ENCODE assay signal across 8 cellular contexts in genomic region chr2:17752892-17753802, GRCh38. TPM values are rescaled to one million over a fixed set of nuclear protein-coding genes. Genes with fewer than 3 reads are reported as not detected.
DNase-seq lines count a peak whose midpoint lies in the region; ATAC-seq and TF ChIP-seq lines count a peak whose summit lies in the region.

No MANE protein-coding gene starts in this region.

- H3K27me3 Mint-ChIP-seq in activated CD8-positive, alpha-beta T cell treated with anti-CD3 and anti-CD28 coated beads, Interleukin-2, amount 10 ng/mL, durations not matched to agents 7 days and 5 days (ENCODE audit: low read depth): no peaks in the 10 kb centered on the region
- no peaks in the 10 kb centered on the region for H3K27me3 Mint-ChIP-seq in naive thymus-derived CD8-positive, alpha-beta T cell

- no peaks in the 10 kb centered on the region for H3K9me3 Mint-ChIP-seq in activated CD8-positive, alpha-beta T cell treated with anti-CD3 and anti-CD28 coated beads, Interleukin-2, amount 10 ng/mL, durations not matched to agents 7 days and 5 days (ENCODE audit: insufficient read depth)
- no peaks in the 10 kb centered on the region for H3K9me3 Mint-ChIP-seq in naive thymus-derived CD8-positive, alpha-beta T cell

- intact Hi-C loops in esophagus squamous epithelium (cut with DNase I) (no loop called here), tibial artery (cut with DNase I; ENCODE audit: low total_unique reads) (no loop called here)

- H3K27ac ChIP-seq in esophagus squamous epithelium (peak overlapping the region; percentile 96 to 98 (median 96)), tibial artery (peak overlapping the region; percentile 91 to 96)

- peak overlapping the region; percentile 90 for H3K4me3 Mint-ChIP-seq in activated CD8-positive, alpha-beta T cell treated with anti-CD3 and anti-CD28 coated beads, Interleukin-2, amount 10 ng/mL, durations not matched to agents 7 days and 5 days
- peak overlapping the region; percentile 88 to 95 (median 91) for H3K4me3 Mint-ChIP-seq in naive thymus-derived CD8-positive, alpha-beta T cell

- TF ChIP-seq CTCF in esophagus squamous epithelium (IDR thresholded peaks at IDR 0.05): no peak
- TF ChIP-seq CTCF in tibial artery (IDR thresholded peaks at IDR 0.05): no peak

- H3K9me3 ChIP-seq in esophagus squamous epithelium (no peaks in the 10 kb centered on the region), tibial artery (no peaks in the 10 kb centered on the region)

- H3K36me3 ChIP-seq in esophagus squamous epithelium: no peaks in the 10 kb centered on the region
- no peaks in the 10 kb centered on the region for H3K36me3 ChIP-seq in tibial artery

- ATAC-seq in GM18498 (IDR thresholded peaks at IDR 0.05; ENCODE audit: unreplicated experiment) (peak; percentile 35), HG02798 (IDR thresholded peaks at IDR 0.05; ENCODE audit: poor library complexity, unreplicated experiment) (peak; percentile 42)
- peak; percentile 59 for ATAC-seq in activated CD8-positive, alpha-beta T cell treated with anti-CD3 and anti-CD28 coated beads, Interleukin-2, amount 10 ng/mL, durations not matched to agents 7 days and 5 days
- peak; percentile 44 to 55 for ATAC-seq in naive thymus-derived CD8-positive, alpha-beta T cell

- DNase-seq in Ammon's horn (ENCODE audit: low spot score) (peak; percentile 28), NCI-H187 (lab: John Stamatoyannopoulos, UW) (peak; percentile 32 to 56), esophagus squamous epithelium (lab: John Stamatoyannopoulos, UW) (no peak), tibial artery (peak; percentile 23 to 71)
- DNase-seq in activated CD8-positive, alpha-beta T cell treated with anti-CD3 and anti-CD28 coated beads, Interleukin-2, amount 10 ng/mL, durations not matched to agents 7 days and 5 days: peak; percentile 51
- peak in 6 of 10 donors; percentile 2 to 62 (median 21) for DNase-seq in naive thymus-derived CD8-positive, alpha-beta T cell

- peak in 2 of 4 donors; percentile 23 to 74 for TF ChIP-seq POLR2A in esophagus squamous epithelium (IDR thresholded peaks at IDR 0.05)

- H3K4me1 Mint-ChIP-seq in activated CD8-positive, alpha-beta T cell treated with anti-CD3 and anti-CD28 coated beads, Interleukin-2, amount 10 ng/mL, durations not matched to agents 7 days and 5 days (ENCODE audit: low read depth): peaks cover 47% of the 10 kb centered on the region
- H3K4me1 Mint-ChIP-seq in naive thymus-derived CD8-positive, alpha-beta T cell: peaks cover 8 to 42% (median 25%) of the 10 kb centered on the region in 4 donors

- peaks cover 8% of the 10 kb centered on the region for H3K36me3 Mint-ChIP-seq in activated CD8-positive, alpha-beta T cell treated with anti-CD3 and anti-CD28 coated beads, Interleukin-2, amount 10 ng/mL, durations not matched to agents 7 days and 5 days (ENCODE audit: low read depth)
- no peaks in the 10 kb centered on the region for H3K36me3 Mint-ChIP-seq in naive thymus-derived CD8-positive, alpha-beta T cell

- H3K27me3 ChIP-seq in esophagus squamous epithelium: no peaks in the 10 kb centered on the region
- no peaks in the 10 kb centered on the region for H3K27me3 ChIP-seq in tibial artery

- H3K27ac Mint-ChIP-seq in activated CD8-positive, alpha-beta T cell treated with anti-CD3 and anti-CD28 coated beads, Interleukin-2, amount 10 ng/mL, durations not matched to agents 7 days and 5 days: peak overlapping the region; percentile 96
- peak overlapping the region; percentile 75 to 99 (median 97) for H3K27ac Mint-ChIP-seq in naive thymus-derived CD8-positive, alpha-beta T cell

- CTCF ChIA-PET in activated CD8-positive, alpha-beta T cell treated with anti-CD3 and anti-CD28 coated beads, Interleukin-2, amount 10 ng/mL, durations not matched to agents 7 days and 5 days (lab: Charles Lee): no interaction called here

- WGBS in esophagus squamous epithelium, 2 donors: 4 to 5% methylated on average over 8 to 18 of the region's 70 CpGs

- H3K4me1 ChIP-seq in esophagus squamous epithelium (peaks cover 0 to 76% (median 14%) of the 10 kb centered on the region in 3 donors), tibial artery (peaks cover 4 to 20% (median 13%) of the 10 kb centered on the region in 4 donors)

- H3K4me3 ChIP-seq in esophagus squamous epithelium (peak overlapping the region; percentile 74 to 98 (median 87)), tibial artery (peak overlapping the region; percentile 91 to 99)

- POLR2A ChIA-PET in activated CD8-positive, alpha-beta T cell treated with anti-CD3 and anti-CD28 coated beads, Interleukin-2, amount 10 ng/mL, durations not matched to agents 7 days and 5 days (lab: Charles Lee): interaction anchor here (1.0 to 1.2 kb wide), 4 partner anchors 19 to 68 kb away, joined by 3 to 4 read pairs (median 4); no protein-coding TSS in a partner anchor
- POLR2A ChIA-PET in naive thymus-derived CD8-positive, alpha-beta T cell (lab: Charles Lee): interaction anchor here (1.0 kb wide), 1 partner anchor 807 kb away, joined by 3 read pairs; the partner anchor contains the start of gene RDH14

RNA-seq across cellular contexts. Expression of gene SMC6, which starts 0.5 kb away (rescaled TPM):
- total RNA-seq in activated CD8-positive, alpha-beta T cell treated with anti-CD3 and anti-CD28 coated beads, Interleukin-2, amount 10 ng/mL, durations not matched to agents 7 days and 5 days: 10 to 100 TPM; 35.2 to 37.2 TPM
- 10 to 100 TPM; 25.3 to 40.4 (median 31.7) TPM for total RNA-seq in esophagus squamous epithelium
- total RNA-seq in naive thymus-derived CD8-positive, alpha-beta T cell: 10 to 100 TPM; 18.8 to 22.5 TPM
- polyA plus RNA-seq in naive thymus-derived CD8-positive, alpha-beta T cell: 1 to 10 TPM; 7.7 to 8.7 (median 8.4) TPM

RNA-seq across cellular contexts. Expression of gene GEN1, which starts 0.8 kb away (rescaled TPM):
- total RNA-seq in activated CD8-positive, alpha-beta T cell treated with anti-CD3 and anti-CD28 coated beads, Interleukin-2, amount 10 ng/mL, durations not matched to agents 7 days and 5 days: 10 to 100 TPM; 37.1 to 44.0 TPM
- total RNA-seq in esophagus squamous epithelium: 10 to 100 TPM; 10.2 to 23.4 (median 18.9) TPM
- 1 to 10 TPM; 7.9 to 8.2 TPM for total RNA-seq in naive thymus-derived CD8-positive, alpha-beta T cell
- 1 to 10 TPM in 2 of 3 donors, under 1 TPM in 1; 0.80 to 2.1 (median 1.2) TPM for polyA plus RNA-seq in naive thymus-derived CD8-positive, alpha-beta T cell
